Comparison of ENCODE assay signal across 17 cellular contexts in the genomic region with DNA sequence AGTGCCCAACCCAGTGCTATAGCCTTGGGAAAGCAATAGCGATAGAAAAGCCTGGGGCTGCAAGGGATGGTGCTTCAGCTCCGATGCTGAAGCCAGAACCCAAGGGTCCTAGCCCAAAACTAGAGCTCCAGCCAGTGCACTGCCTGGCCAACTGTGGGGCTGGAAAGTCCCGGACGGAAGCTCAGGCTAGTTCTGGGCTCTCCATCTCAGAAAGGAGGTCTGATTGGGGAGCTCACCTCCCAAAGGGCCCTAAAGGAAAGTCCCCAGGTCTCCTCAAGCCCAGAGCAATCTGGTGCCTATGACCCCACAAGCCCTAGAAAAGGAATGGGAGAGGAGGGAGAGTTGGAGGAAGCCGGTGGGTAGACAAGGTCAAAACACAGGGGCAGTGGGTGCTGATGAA.
DNase-seq lines count a peak whose midpoint lies in the region; TF ChIP-seq lines count a peak whose summit lies in the region.
"Had no signal": no experiment of that assay in that cellular context is flagged by ENCODE, and none has a peak within 500 bp of the region (broad histone marks: within the 10 kb centered on the region; RNA-seq: fewer than 3 reads in every experiment).

No MANE protein-coding gene starts in this region.

- peak overlapping the region; percentile 42 for H3K4me3 ChIP-seq in GM12865 (ENCODE audit: low read depth, low read length)
- H3K4me3 ChIP-seq: GM23338, Peyer's patch had no signal

- DNase-seq in GM12865 (ENCODE audit: low read depth) = peak; percentile 80
- no peak for DNase-seq in superior temporal gyrus (ENCODE audit: extremely low spot score)
- DNase-seq in stimulated activated CD4-positive, alpha-beta T cell treated with anti-CD3 and anti-CD28 coated beads, Interleukin-4, amount 100 ng/mL, for 4 hours = no peak
- no peak for DNase-seq in germinal center (ENCODE audit: low spot score)
- no peak for DNase-seq in NK-92 (lab: John Stamatoyannopoulos, UW; ENCODE audit: unreplicated experiment)
- DNase-seq: DMS79 treated with DMSO at 0.1 percent for 48 hours, NCI-H1417 treated with DMSO at 0.1 percent for 48 hours, NCI-H1930, NCI-H2171, NCI-H510A, NCI-H82, Right ventricle myocardium superior had no signal

- H3K36me3 Mint-ChIP-seq in dendritic cell treated with granulocyte-macrophage colony-stimulating factor and Interleukin-4, amounts not matched to agents 40 ng/mL and 50 ng/mL, for 4 days (ENCODE audit: low read depth) = peaks cover 5% of the 10 kb centered on the region
- H3K36me3 Mint-ChIP-seq: CD4-positive, alpha-beta memory T cell had no signal

- TF ChIP-seq POLR2A in GM19099 (IDR thresholded peaks at IDR 0.05; ENCODE audit: extremely low read depth, insufficient read length, low read depth) = peak; percentile 61

- H3K9me3 Mint-ChIP-seq in dendritic cell treated with granulocyte-macrophage colony-stimulating factor and Interleukin-4, amounts not matched to agents 40 ng/mL and 50 ng/mL, for 4 days = no peaks in the 10 kb centered on the region
- H3K9me3 Mint-ChIP-seq: GM23338 had no signal

- H3K27ac Mint-ChIP-seq in dendritic cell treated with granulocyte-macrophage colony-stimulating factor and Interleukin-4, amounts not matched to agents 40 ng/mL and 50 ng/mL, for 4 days = peak overlapping the region; percentile 64
- H3K27ac Mint-ChIP-seq: CD4-positive, alpha-beta memory T cell; GM23338 had no signal

- H3K4me1 Mint-ChIP-seq in dendritic cell treated with granulocyte-macrophage colony-stimulating factor and Interleukin-4, amounts not matched to agents 40 ng/mL and 50 ng/mL, for 4 days (ENCODE audit: low read depth) = peaks cover 88% of the 10 kb centered on the region

- intact Hi-C loops in dendritic cell treated with granulocyte-macrophage colony-stimulating factor and Interleukin-4, amounts not matched to agents 40 ng/mL and 50 ng/mL, for 4 days (cut with micrococcal nuclease) = loop anchor here (10.0 kb wide), 1 partner anchor 72 kb away; the partner anchor contains the start of gene ANKRD40

- H3K4me3 Mint-ChIP-seq in dendritic cell treated with granulocyte-macrophage colony-stimulating factor and Interleukin-4, amounts not matched to agents 40 ng/mL and 50 ng/mL, for 4 days = no peak overlapping the region
- H3K4me3 Mint-ChIP-seq: GM23338 had no signal

- H3K27me3 Mint-ChIP-seq in dendritic cell treated with granulocyte-macrophage colony-stimulating factor and Interleukin-4, amounts not matched to agents 40 ng/mL and 50 ng/mL, for 4 days = peaks cover 53% of the 10 kb centered on the region

- TF ChIP-seq CTCF in GM12865 (IDR thresholded peaks at IDR 0.05; ENCODE audit: insufficient read depth, low read depth, low read length, missing control alignments) = no peak
